In genomic region chr10:21749788-21750187, GRCh38 we compare ENCODE assay signal across 21 cellular contexts.
"Had no signal": no experiment of that assay in that cellular context is flagged by ENCODE, and none has a peak within 500 bp of the region (broad histone marks: within the 10 kb centered on the region; RNA-seq: fewer than 3 reads in every experiment).

No MANE protein-coding gene starts in this region.

- H3K36me3 Mint-ChIP-seq: naive B cell had no signal

- H3K27ac ChIP-seq: esophagus squamous epithelium, ovary, psoas muscle, stomach, testis had no signal

- DNase-seq: activated B cell treated with CpG ODN at 0.5 μM for 24 hours; activated CD4-positive, alpha-beta T cell treated with anti-CD3 and anti-CD28 coated beads, Interleukin-2, amount 10 ng/mL, durations not matched to agents 24 days and 14 days; activated CD8-positive, alpha-beta memory T cell treated with anti-CD3 and anti-CD28 coated beads, Interleukin-2, amount 50 U/mL, for 4 hours; activated naive CD8-positive, alpha-beta T cell treated with anti-CD3 and anti-CD28 coated beads, Interleukin-2, amount 10 ng/mL, durations not matched to agents 7 days and 5 days; effector memory CD8-positive, alpha-beta T cell; esophagus squamous epithelium; foreskin fibroblast; hippocampal formation; islet precursor cell; mucosa of descending colon; naive B cell; ovary; psoas muscle; stomach; testis had no signal

- H3K9me3 Mint-ChIP-seq: activated B cell treated with CpG ODN at 0.5 μM for 24 hours; activated CD4-positive, alpha-beta T cell treated with anti-CD3 and anti-CD28 coated beads, Interleukin-2, amount 10 ng/mL, durations not matched to agents 24 days and 14 days; activated naive CD8-positive, alpha-beta T cell treated with anti-CD3 and anti-CD28 coated beads, Interleukin-2, amount 10 ng/mL, durations not matched to agents 7 days and 5 days; activated T-helper 1 cell treated with anti-CD3 and anti-CD28 coated beads, Interleukin-12 subunit alpha, Interleukin-12 subunit beta, Interleukin-2, Interleukin-4 antibody, amounts not matched to agents 30 ng/mL and 10 ng/mL and 1 ng/mL, durations not matched to agents 14 hours and 24 hours and 36 hours; brain; effector memory CD8-positive, alpha-beta T cell; naive B cell; T-helper 2 cell treated with Interferon-gamma antibody and Interleukin-4, amounts not matched to agents 5 μg/mL and 100 μg/mL, for 36 hours; type B pancreatic cell had no signal

- H3K9me3 ChIP-seq: esophagus squamous epithelium, mucosa of descending colon, ovary, psoas muscle, stomach, testis had no signal

- ATAC-seq: effector memory CD8-positive, alpha-beta T cell; mucosa of descending colon; psoas muscle; right cardiac atrium had no signal

- H3K27ac Mint-ChIP-seq: activated B cell treated with CpG ODN at 0.5 μM for 24 hours; activated CD4-positive, alpha-beta T cell treated with anti-CD3 and anti-CD28 coated beads, Interleukin-2, amount 10 ng/mL, durations not matched to agents 24 days and 14 days; activated naive CD8-positive, alpha-beta T cell treated with anti-CD3 and anti-CD28 coated beads, Interleukin-2, amount 10 ng/mL, durations not matched to agents 7 days and 5 days; activated T-helper 1 cell treated with anti-CD3 and anti-CD28 coated beads, Interleukin-12 subunit alpha, Interleukin-12 subunit beta, Interleukin-2, Interleukin-4 antibody, amounts not matched to agents 30 ng/mL and 10 ng/mL and 1 ng/mL, durations not matched to agents 14 hours and 24 hours and 36 hours; naive B cell; T-helper 2 cell treated with Interferon-gamma antibody and Interleukin-4, amounts not matched to agents 5 μg/mL and 100 μg/mL, for 36 hours; type B pancreatic cell had no signal

- H3K27me3 Mint-ChIP-seq: activated B cell treated with CpG ODN at 0.5 μM for 24 hours; activated CD4-positive, alpha-beta T cell treated with anti-CD3 and anti-CD28 coated beads, Interleukin-2, amount 10 ng/mL, durations not matched to agents 24 days and 14 days; activated naive CD8-positive, alpha-beta T cell treated with anti-CD3 and anti-CD28 coated beads, Interleukin-2, amount 10 ng/mL, durations not matched to agents 7 days and 5 days; brain; effector memory CD8-positive, alpha-beta T cell; naive B cell; type B pancreatic cell had no signal

- H3K4me1 ChIP-seq: psoas muscle, testis had no signal

- H3K4me3 ChIP-seq: esophagus squamous epithelium, lung, mucosa of descending colon, ovary, psoas muscle, stomach, testis had no signal

- H3K27me3 ChIP-seq: esophagus squamous epithelium, ovary, stomach, testis had no signal

- H3K36me3 ChIP-seq: ovary had no signal

- H3K4me3 Mint-ChIP-seq: activated B cell treated with CpG ODN at 0.5 μM for 24 hours; activated CD4-positive, alpha-beta T cell treated with anti-CD3 and anti-CD28 coated beads, Interleukin-2, amount 10 ng/mL, durations not matched to agents 24 days and 14 days; activated naive CD8-positive, alpha-beta T cell treated with anti-CD3 and anti-CD28 coated beads, Interleukin-2, amount 10 ng/mL, durations not matched to agents 7 days and 5 days; activated T-helper 1 cell treated with anti-CD3 and anti-CD28 coated beads, Interleukin-12 subunit alpha, Interleukin-12 subunit beta, Interleukin-2, Interleukin-4 antibody, amounts not matched to agents 30 ng/mL and 10 ng/mL and 1 ng/mL, durations not matched to agents 14 hours and 24 hours and 36 hours; brain; effector memory CD8-positive, alpha-beta T cell; naive B cell; T-helper 2 cell treated with Interferon-gamma antibody and Interleukin-4, amounts not matched to agents 5 μg/mL and 100 μg/mL, for 36 hours; type B pancreatic cell had no signal
